19 cellular contexts compared by ENCODE assay signal in the genomic region with DNA sequence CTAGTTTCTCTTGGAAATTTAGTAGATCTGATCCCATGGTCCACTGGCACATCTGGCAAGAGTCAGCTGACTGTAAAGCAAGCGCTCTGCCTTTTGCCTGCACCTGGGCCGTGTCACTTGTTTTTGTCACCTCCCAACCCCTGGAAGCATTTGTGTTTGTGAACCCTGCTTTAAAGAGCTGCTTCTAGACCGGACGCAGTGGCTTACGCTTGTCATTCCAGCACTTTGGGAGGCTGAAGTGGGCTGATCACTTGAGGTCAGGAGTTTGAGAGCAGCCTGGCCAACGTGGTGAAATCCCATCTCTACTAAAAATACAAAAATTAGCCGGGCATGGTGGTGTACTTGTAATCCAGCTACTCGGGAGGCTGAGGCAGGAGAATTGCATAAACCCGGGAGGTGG. TPM values are rescaled to one million over a fixed set of nuclear protein-coding genes. Genes with fewer than 3 reads are reported as not detected.
DNase-seq lines count a peak whose midpoint lies in the region; ATAC-seq and TF ChIP-seq lines count a peak whose summit lies in the region.
"Had no signal": no experiment of that assay in that cellular context is flagged by ENCODE, and none has a peak within 500 bp of the region (broad histone marks: within the 10 kb centered on the region; RNA-seq: fewer than 3 reads in every experiment).

No MANE protein-coding gene starts in this region.

- peak overlapping the region; percentile 92 for H3K27ac Mint-ChIP-seq in CD4-positive, alpha-beta T cell
- H3K27ac Mint-ChIP-seq in IgD-negative memory B cell, result peak overlapping the region in 1 of 3 donors; percentile 45
- H3K27ac Mint-ChIP-seq in activated naive CD8-positive, alpha-beta T cell treated with anti-CD3 and anti-CD28 coated beads for 36 hours, result peak overlapping the region; percentile 25
- peak overlapping the region in 2 of 6 donors; percentile 3 to 30 for H3K27ac Mint-ChIP-seq in naive B cell

- H3K4me1 Mint-ChIP-seq in CD4-positive, alpha-beta T cell (ENCODE audit: low read depth), result peaks cover 23% of the 10 kb centered on the region
- H3K4me1 Mint-ChIP-seq in IgD-negative memory B cell (peaks cover 5 to 13% (median 8%) of the 10 kb centered on the region in 3 donors), naive B cell (peaks cover 8 to 20% (median 12%) of the 10 kb centered on the region in 3 donors)
- peaks cover 10% of the 10 kb centered on the region for H3K4me1 Mint-ChIP-seq in activated naive CD8-positive, alpha-beta T cell treated with anti-CD3 and anti-CD28 coated beads for 36 hours

- no peaks in the 10 kb centered on the region for H3K27me3 Mint-ChIP-seq in CD4-positive, alpha-beta T cell
- peaks cover 1% of the 10 kb centered on the region for H3K27me3 Mint-ChIP-seq in IgD-negative memory B cell
- H3K27me3 Mint-ChIP-seq in activated naive CD8-positive, alpha-beta T cell treated with anti-CD3 and anti-CD28 coated beads for 36 hours, result no peaks in the 10 kb centered on the region
- H3K27me3 Mint-ChIP-seq in naive B cell, result no peaks in the 10 kb centered on the region

- POLR2A ChIA-PET in CD4-positive, alpha-beta T cell (lab: Charles Lee), result interaction anchor here (6.3 kb wide), 1 partner anchor 9 kb away, joined by 172 read pairs; a partner anchor contains a TSS

- no peaks in the 10 kb centered on the region for H3K9me3 Mint-ChIP-seq in CD4-positive, alpha-beta T cell
- no peaks in the 10 kb centered on the region for H3K9me3 Mint-ChIP-seq in IgD-negative memory B cell
- no peaks in the 10 kb centered on the region for H3K9me3 Mint-ChIP-seq in activated naive CD8-positive, alpha-beta T cell treated with anti-CD3 and anti-CD28 coated beads for 36 hours
- H3K9me3 Mint-ChIP-seq in naive B cell, result no peaks in the 10 kb centered on the region

- ATAC-seq in CD4-positive, alpha-beta T cell (ENCODE audit: poor library complexity), result no peak
- no peak for ATAC-seq in naive B cell (ENCODE audit: low read depth in 2 of 2)

- H3K9me3 ChIP-seq in CD4-positive, alpha-beta T cell (ENCODE audit: control insufficient read depth, low read length), result no peaks in the 10 kb centered on the region
- H3K9me3 ChIP-seq: adrenal gland, thoracic aorta had no signal

- H3K36me3 Mint-ChIP-seq in CD4-positive, alpha-beta T cell (ENCODE audit: low read depth), result peaks cover 64% of the 10 kb centered on the region
- H3K36me3 Mint-ChIP-seq in IgD-negative memory B cell (peaks cover 11% of the 10 kb centered on the region), naive B cell (peaks cover 0 to 4% of the 10 kb centered on the region in 2 donors)
- peaks cover 39% of the 10 kb centered on the region for H3K36me3 Mint-ChIP-seq in activated naive CD8-positive, alpha-beta T cell treated with anti-CD3 and anti-CD28 coated beads for 36 hours

- CTCF ChIA-PET in CD4-positive, alpha-beta T cell (lab: Charles Lee), result no interaction called here

- H3K27ac ChIP-seq in CD4-positive, alpha-beta T cell (ENCODE audit: low read depth, low read length), result no peak overlapping the region
- H3K27ac ChIP-seq: C4-2B, coronary artery had no signal

- intact Hi-C loops in CD4-positive, alpha-beta T cell (cut with DNase I, micrococcal nuclease), result loop anchor here in 1 of 2 experiments (2.0 to 10.0 kb wide), 7 partner anchors 29 to 1561 kb away; a partner anchor contains a TSS

- no peak for DNase-seq in CD4-positive, alpha-beta T cell
- no peak for DNase-seq in activated naive CD8-positive, alpha-beta T cell treated with anti-CD3 and anti-CD28 coated beads for 36 hours
- DNase-seq in naive B cell, result no peak
- DNase-seq in NCI-H1105 treated with DMSO at 0.1 percent for 48 hours (lab: John Stamatoyannopoulos, UW), result no peak
- DNase-seq in anterior cingulate cortex (lab: John Stamatoyannopoulos, UW), result no peak
- DNase-seq in AML-193 (lab: John Stamatoyannopoulos, UW), result no peak
- DNase-seq: adrenal gland, head of caudate nucleus, NCI-H187 treated with DMSO at 0.1 percent for 48 hours, NCI-H69, RPMI8226 had no signal

- no peaks in the 10 kb centered on the region for H3K27me3 ChIP-seq in CD4-positive, alpha-beta T cell (ENCODE audit: control insufficient read depth, insufficient read depth, low read length)
- H3K27me3 ChIP-seq: adrenal gland had no signal

- no peak for TF ChIP-seq CTCF in CD4-positive, alpha-beta T cell (IDR thresholded peaks at IDR 0.05)

- H3K4me3 Mint-ChIP-seq in CD4-positive, alpha-beta T cell, result peak overlapping the region; percentile 94
- peak overlapping the region in 3 of 4 donors; percentile 65 to 74 (median 67) for H3K4me3 Mint-ChIP-seq in IgD-negative memory B cell
- H3K4me3 Mint-ChIP-seq in activated naive CD8-positive, alpha-beta T cell treated with anti-CD3 and anti-CD28 coated beads for 36 hours, result peak overlapping the region; percentile 99
- H3K4me3 Mint-ChIP-seq in naive B cell, result peak overlapping the region in 7 of 8 donors; percentile 57 to 96 (median 88)

RNA-seq across cellular contexts. Expression of a gene that starts 2.1 kb away (rescaled TPM):
- total RNA-seq in CD4-positive, alpha-beta T cell, result 10 to 100 TPM; 86.7 to 96.4 TPM
- 103 TPM for polyA plus RNA-seq in IgD-negative memory B cell
- total RNA-seq in activated naive CD8-positive, alpha-beta T cell treated with anti-CD3 and anti-CD28 coated beads for 36 hours, result 100 to 1,000 TPM; 194 to 196 TPM
- polyA plus RNA-seq in naive B cell (ENCODE audit: low read depth in 6 of 6), result 100 to 1,000 TPM in 3 of 6 donors, 10 to 100 TPM in 3; 86.7 to 145 (median 102) TPM

RNA-seq across cellular contexts. Expression of a gene that starts 9.2 kb away (rescaled TPM):
- total RNA-seq in CD4-positive, alpha-beta T cell, result 10 to 100 TPM; 75.3 to 78.7 TPM
- polyA plus RNA-seq in IgD-negative memory B cell (96.4 TPM), naive B cell (ENCODE audit: low read depth in 6 of 6) (10 to 100 TPM; 52.8 to 77.4 (median 70.5) TPM)
- 10 to 100 TPM; 26.7 to 29.6 TPM for total RNA-seq in activated naive CD8-positive, alpha-beta T cell treated with anti-CD3 and anti-CD28 coated beads for 36 hours

RNA-seq across cellular contexts. Expression of a gene that starts 12.3 kb away (rescaled TPM):
- total RNA-seq in CD4-positive, alpha-beta T cell, result under 1 TPM; 0.81 to 0.85 TPM
- 0.65 TPM for polyA plus RNA-seq in IgD-negative memory B cell
- 1 to 10 TPM in 1 of 2 experiments, under 1 TPM in 1; 0.92 to 1.2 TPM for total RNA-seq in activated naive CD8-positive, alpha-beta T cell treated with anti-CD3 and anti-CD28 coated beads for 36 hours
- under 1 TPM; 0.35 to 0.56 (median 0.49) TPM for polyA plus RNA-seq in naive B cell (ENCODE audit: low read depth in 6 of 6)

RNA-seq across cellular contexts. Expression of a gene that starts 29.5 kb away (rescaled TPM):
- total RNA-seq in CD4-positive, alpha-beta T cell, result 10 to 100 TPM; 56.1 to 61.1 TPM
- polyA plus RNA-seq in IgD-negative memory B cell, result 25.4 TPM
- total RNA-seq in activated naive CD8-positive, alpha-beta T cell treated with anti-CD3 and anti-CD28 coated beads for 36 hours, result 10 to 100 TPM; 72.2 to 72.7 TPM
- 10 to 100 TPM in 5 of 6 donors, 1 to 10 TPM in 1; 2.5 to 22.7 (median 18.1) TPM for polyA plus RNA-seq in naive B cell (ENCODE audit: low read depth in 6 of 6)

RNA-seq across cellular contexts. Expression of a gene that starts 30.0 kb away (rescaled TPM):
- 1 to 10 TPM; 2.7 to 3.1 TPM for total RNA-seq in CD4-positive, alpha-beta T cell
- polyA plus RNA-seq in IgD-negative memory B cell (not detected), naive B cell (ENCODE audit: low read depth in 6 of 6) (not detected)
- not detected for total RNA-seq in activated naive CD8-positive, alpha-beta T cell treated with anti-CD3 and anti-CD28 coated beads for 36 hours
- total RNA-seq: adrenal gland, G401, kidney epithelial cell, LHCN-M2, renal cortical epithelial cell, thoracic aorta had no signal
